In the genomic region with DNA sequence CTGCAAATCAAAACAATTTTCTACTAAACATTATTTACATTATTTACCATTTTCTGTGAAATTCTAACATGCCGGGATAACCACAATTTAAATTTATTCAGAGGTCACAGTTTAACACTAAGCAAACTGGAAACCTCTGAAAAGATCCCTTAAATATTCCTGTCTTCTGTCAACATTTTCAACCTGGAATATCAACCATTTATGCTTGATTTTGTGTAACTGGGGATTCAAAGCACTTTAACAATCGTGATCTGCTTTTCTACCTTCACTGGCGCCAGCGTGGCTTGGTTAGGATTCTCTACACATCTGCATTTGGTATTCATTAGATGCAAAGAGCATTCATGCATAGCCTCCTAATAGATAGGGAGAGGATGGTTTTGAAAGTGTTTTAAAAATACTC, we compare ENCODE assay signal across 25 cellular contexts.
"Had no signal": no experiment of that assay in that cellular context is flagged by ENCODE, and none has a peak within 500 bp of the region (broad histone marks: within the 10 kb centered on the region; RNA-seq: fewer than 3 reads in every experiment).

No MANE protein-coding gene starts in this region.

- H3K9ac ChIP-seq: neural progenitor cell, parathyroid adenoma had no signal

- DNase-seq: natural killer cell; nephron progenitor cell; occipital lobe; ovary; posterior cingulate gyrus; psoas muscle; right cardiac atrium; right lobe of liver; sigmoid colon; small intestine; stimulated activated CD4-positive, alpha-beta T cell treated with anti-CD3 and anti-CD28 coated beads, Interleukin-15, amount 100 ng/mL, for 24 hours; stimulated activated CD4-positive, alpha-beta T cell treated with anti-CD3 and anti-CD28 coated beads, Interleukin-2, amount 100 ng/mL, for 24 hours; stimulated activated CD4-positive, alpha-beta T cell treated with anti-CD3 and anti-CD28 coated beads, Interleukin-2, amount 100 ng/mL, for 48 hours; stimulated activated CD4-positive, alpha-beta T cell treated with anti-CD3 and anti-CD28 coated beads, Interleukin-4, amount 100 ng/mL, for 24 hours; stimulated activated naive B cell treated with anti-CD40 and anti-IgM and Interleukin-4, amounts not matched to agents 10 μg/mL and 1 μg/mL and 100 μg/mL, for 72 hours; stimulated activated naive CD4-positive, alpha-beta T cell treated with Interleukin-2 at 50 U/mL for 16 hours; stomach; thyroid gland; trophoblast cell; upper lobe of left lung had no signal

- H3K27me3 ChIP-seq: neural progenitor cell, ovary, right lobe of liver, sigmoid colon, thyroid gland, tibial nerve, upper lobe of left lung, vagina had no signal

- H3K27ac ChIP-seq: neural progenitor cell, ovary, parathyroid adenoma, psoas muscle, right lobe of liver, sigmoid colon, stomach, thoracic aorta, thyroid gland, tibial nerve, upper lobe of left lung, vagina had no signal

- H2AFZ ChIP-seq: neural progenitor cell, parathyroid adenoma had no signal

- H3K4me1 ChIP-seq: neural progenitor cell, parathyroid adenoma, psoas muscle, right lobe of liver, sigmoid colon, stomach, thyroid gland, tibial nerve, vagina had no signal

- ATAC-seq: natural killer cell; psoas muscle; right cardiac atrium; right lobe of liver; stimulated activated naive B cell treated with anti-CD40 and anti-IgM and Interleukin-4, amounts not matched to agents 10 μg/mL and 1 μg/mL and 100 μg/mL, for 72 hours had no signal

- H3K79me2 ChIP-seq: parathyroid adenoma had no signal

- H3K4me3 ChIP-seq: neural progenitor cell, ovary, psoas muscle, right lobe of liver, sigmoid colon, stomach, thoracic aorta, thyroid gland, tibial nerve, upper lobe of left lung, vagina had no signal

- H3K36me3 ChIP-seq: neural progenitor cell, ovary, right lobe of liver, sigmoid colon, stomach, thoracic aorta, thyroid gland, tibial nerve, upper lobe of left lung, vagina had no signal

- H3K9me3 ChIP-seq: ovary, psoas muscle, right lobe of liver, sigmoid colon, stomach, thoracic aorta, thyroid gland, tibial nerve, upper lobe of left lung, vagina had no signal

- H3K4me2 ChIP-seq: neural progenitor cell had no signal
